In the genomic region with DNA sequence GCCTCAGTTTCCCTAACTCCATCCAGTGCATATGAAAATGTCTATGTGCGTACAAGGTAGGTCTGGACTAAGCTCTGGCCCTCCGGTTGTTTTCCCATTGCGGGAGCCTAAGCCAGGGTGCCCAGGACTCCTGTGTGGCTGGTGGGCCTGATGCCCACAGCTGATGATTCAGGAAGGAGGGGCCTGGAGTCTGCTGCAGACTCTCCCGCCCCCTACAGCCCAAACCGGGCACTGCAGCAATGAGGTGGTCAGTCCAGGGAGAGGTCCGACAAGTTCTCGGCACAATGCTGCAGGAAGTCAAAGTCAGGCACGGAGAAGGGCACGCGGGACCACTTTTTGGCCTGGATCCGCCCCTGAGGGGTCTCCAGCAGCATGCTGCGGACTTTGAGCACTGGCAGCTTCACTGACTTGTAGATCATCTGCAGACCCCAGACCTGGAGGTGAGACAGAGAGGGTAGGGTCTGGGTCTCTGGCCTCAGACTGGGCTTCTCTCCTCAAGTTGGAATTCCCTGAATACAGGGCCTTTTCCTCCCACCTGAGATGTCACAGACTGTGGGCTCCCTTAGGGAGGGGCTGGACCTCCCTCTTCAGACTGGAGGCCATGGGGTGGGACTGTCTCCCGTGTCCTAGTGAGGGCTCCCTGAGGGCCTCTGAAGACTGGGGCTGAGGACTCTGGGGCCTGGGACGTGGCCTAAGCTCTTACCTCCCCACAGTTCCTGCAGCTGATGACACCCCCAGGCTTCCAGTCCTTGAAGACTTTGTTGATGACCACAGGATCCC, we compare ENCODE assay signal across 1 cellular context.
A peak's percentile ranks its signal among the peaks of the same experiment; 100 is the strongest.
TF ChIP-seq lines count a peak whose summit lies in the region.

No MANE protein-coding gene starts in this region.

TF ChIP-seq in K562, 482 proteins besides CTCF, POLR2A, EP300 and RAD21 (continues in another document):
- no peak for TF ChIP-seq SIRT6 (IDR thresholded peaks at IDR 0.05; ENCODE audit: low read depth, low read length)
- TF ChIP-seq ZBTB17 (CRISPR knock-in tag; IDR thresholded peaks at IDR 0.05), result no peak
- TF ChIP-seq PCBP1 (IDR thresholded peaks at IDR 0.05; ENCODE audit: low read depth, low read length, poor library complexity, severe bottlenecking), result no peak
- TF ChIP-seq CSDE1 (IDR thresholded peaks at IDR 0.05), result no peak
- TF ChIP-seq GABPB2 (CRISPR knock-in tag; conservative IDR thresholded peaks at IDR 0.05), result no peak
- no peak for TF ChIP-seq HOXB6 (CRISPR knock-in tag; IDR thresholded peaks at IDR 0.05; ENCODE audit: borderline replicate concordance)
- no peak for TF ChIP-seq TAF15 (IDR thresholded peaks at IDR 0.05; ENCODE audit: low read depth, low read length)
- TF ChIP-seq TARDBP (IDR thresholded peaks at IDR 0.05), result peak; percentile 72; the same call in 1 of the 2 replicates
- no peak for TF ChIP-seq PTRF (tag; IDR thresholded peaks at IDR 0.05)
- TF ChIP-seq KLF16 (IDR thresholded peaks at IDR 0.05), result peak; percentile 69; the same call in 1 of the 2 replicates
- peak; percentile 22; the same call in 1 of the 2 replicates for TF ChIP-seq ZBTB7A (IDR thresholded peaks at IDR 0.05; ENCODE audit: borderline replicate concordance, control insufficient read depth, low read depth, low read length)
- TF ChIP-seq FUS (optimal IDR thresholded peaks at IDR 0.05; ENCODE audit: low read depth, low read length), result no peak
- TF ChIP-seq, protein P1, sequence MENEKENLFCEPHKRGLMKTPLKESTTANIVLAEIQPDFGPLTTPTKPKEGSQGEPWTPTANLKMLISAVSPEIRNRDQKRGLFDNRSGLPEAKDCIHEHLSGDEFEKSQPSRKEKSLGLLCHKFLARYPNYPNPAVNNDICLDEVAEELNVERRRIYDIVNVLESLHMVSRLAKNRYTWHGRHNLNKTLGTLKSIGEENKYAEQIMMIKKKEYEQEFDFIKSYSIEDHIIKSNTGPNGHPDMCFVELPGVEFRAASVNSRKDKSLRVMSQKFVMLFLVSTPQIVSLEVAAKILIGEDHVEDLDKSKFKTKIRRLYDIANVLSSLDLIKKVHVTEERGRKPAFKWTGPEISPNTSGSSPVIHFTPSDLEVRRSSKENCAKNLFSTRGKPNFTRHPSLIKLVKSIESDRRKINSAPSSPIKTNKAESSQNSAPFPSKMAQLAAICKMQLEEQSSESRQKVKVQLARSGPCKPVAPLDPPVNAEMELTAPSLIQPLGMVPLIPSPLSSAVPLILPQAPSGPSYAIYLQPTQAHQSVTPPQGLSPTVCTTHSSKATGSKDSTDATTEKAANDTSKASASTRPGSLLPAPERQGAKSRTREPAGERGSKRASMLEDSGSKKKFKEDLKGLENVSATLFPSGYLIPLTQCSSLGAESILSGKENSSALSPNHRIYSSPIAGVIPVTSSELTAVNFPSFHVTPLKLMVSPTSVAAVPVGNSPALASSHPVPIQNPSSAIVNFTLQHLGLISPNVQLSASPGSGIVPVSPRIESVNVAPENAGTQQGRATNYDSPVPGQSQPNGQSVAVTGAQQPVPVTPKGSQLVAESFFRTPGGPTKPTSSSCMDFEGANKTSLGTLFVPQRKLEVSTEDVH (IDR thresholded peaks at IDR 0.05; ENCODE audit: low read depth, partially characterized antibody), result no peak
- TF ChIP-seq ZNF431 (CRISPR knock-in tag; IDR thresholded peaks at IDR 0.05), result no peak
- TF ChIP-seq DEAF1 (CRISPR knock-in tag; IDR thresholded peaks at IDR 0.05), result peak; percentile 63; the same call in 1 of the 2 replicates
- no peak for TF ChIP-seq YY1 (IDR thresholded peaks at IDR 0.05; ENCODE audit: borderline replicate concordance in 1 of 3, control insufficient read depth in 1 of 3, extremely low read depth in 1 of 3, insufficient read depth in 3 of 3, insufficient read length in 1 of 3, insufficient replicate concordance in 2 of 3, low read depth in 1 of 3, low read length in 2 of 3)
- no peak for TF ChIP-seq RBM15 (IDR thresholded peaks at IDR 0.05; ENCODE audit: insufficient read depth, low read length)
- no peak for TF ChIP-seq GTF3C2 (IDR thresholded peaks at IDR 0.05; ENCODE audit: borderline replicate concordance, extremely low read depth, insufficient read length)
- no peak for TF ChIP-seq PHB (CRISPR knock-in tag; IDR thresholded peaks at IDR 0.05)
- TF ChIP-seq POLR3A (IDR thresholded peaks at IDR 0.05; ENCODE audit: borderline replicate concordance, extremely low read depth, insufficient read depth, insufficient read length), result no peak
- TF ChIP-seq, protein P2, sequence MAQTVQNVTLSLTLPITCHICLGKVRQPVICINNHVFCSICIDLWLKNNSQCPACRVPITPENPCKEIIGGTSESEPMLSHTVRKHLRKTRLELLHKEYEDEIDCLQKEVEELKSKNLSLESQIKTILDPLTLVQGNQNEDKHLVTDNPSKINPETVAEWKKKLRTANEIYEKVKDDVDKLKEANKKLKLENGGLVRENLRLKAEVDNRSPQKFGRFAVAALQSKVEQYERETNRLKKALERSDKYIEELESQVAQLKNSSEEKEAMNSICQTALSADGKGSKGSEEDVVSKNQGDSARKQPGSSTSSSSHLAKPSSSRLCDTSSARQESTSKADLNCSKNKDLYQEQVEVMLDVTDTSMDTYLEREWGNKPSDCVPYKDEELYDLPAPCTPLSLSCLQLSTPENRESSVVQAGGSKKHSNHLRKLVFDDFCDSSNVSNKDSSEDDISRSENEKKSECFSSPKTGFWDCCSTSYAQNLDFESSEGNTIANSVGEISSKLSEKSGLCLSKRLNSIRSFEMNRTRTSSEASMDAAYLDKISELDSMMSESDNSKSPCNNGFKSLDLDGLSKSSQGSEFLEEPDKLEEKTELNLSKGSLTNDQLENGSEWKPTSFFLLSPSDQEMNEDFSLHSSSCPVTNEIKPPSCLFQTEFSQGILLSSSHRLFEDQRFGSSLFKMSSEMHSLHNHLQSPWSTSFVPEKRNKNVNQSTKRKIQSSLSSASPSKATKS (CRISPR knock-in tag; IDR thresholded peaks at IDR 0.05), result no peak
- TF ChIP-seq SRSF1 (IDR thresholded peaks at IDR 0.05; ENCODE audit: low read depth, low read length), result no peak
- TF ChIP-seq, protein P3, sequence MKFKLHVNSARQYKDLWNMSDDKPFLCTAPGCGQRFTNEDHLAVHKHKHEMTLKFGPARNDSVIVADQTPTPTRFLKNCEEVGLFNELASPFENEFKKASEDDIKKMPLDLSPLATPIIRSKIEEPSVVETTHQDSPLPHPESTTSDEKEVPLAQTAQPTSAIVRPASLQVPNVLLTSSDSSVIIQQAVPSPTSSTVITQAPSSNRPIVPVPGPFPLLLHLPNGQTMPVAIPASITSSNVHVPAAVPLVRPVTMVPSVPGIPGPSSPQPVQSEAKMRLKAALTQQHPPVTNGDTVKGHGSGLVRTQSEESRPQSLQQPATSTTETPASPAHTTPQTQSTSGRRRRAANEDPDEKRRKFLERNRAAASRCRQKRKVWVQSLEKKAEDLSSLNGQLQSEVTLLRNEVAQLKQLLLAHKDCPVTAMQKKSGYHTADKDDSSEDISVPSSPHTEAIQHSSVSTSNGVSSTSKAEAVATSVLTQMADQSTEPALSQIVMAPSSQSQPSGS (CRISPR knock-in tag; IDR thresholded peaks at IDR 0.05), result no peak
- TF ChIP-seq ZNF3 (CRISPR knock-in tag; IDR thresholded peaks at IDR 0.05), result no peak
- TF ChIP-seq, protein P4, sequence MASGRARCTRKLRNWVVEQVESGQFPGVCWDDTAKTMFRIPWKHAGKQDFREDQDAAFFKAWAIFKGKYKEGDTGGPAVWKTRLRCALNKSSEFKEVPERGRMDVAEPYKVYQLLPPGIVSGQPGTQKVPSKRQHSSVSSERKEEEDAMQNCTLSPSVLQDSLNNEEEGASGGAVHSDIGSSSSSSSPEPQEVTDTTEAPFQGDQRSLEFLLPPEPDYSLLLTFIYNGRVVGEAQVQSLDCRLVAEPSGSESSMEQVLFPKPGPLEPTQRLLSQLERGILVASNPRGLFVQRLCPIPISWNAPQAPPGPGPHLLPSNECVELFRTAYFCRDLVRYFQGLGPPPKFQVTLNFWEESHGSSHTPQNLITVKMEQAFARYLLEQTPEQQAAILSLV (tag; IDR thresholded peaks at IDR 0.05), result no peak
- TF ChIP-seq ZNF408 (CRISPR knock-in tag; IDR thresholded peaks at IDR 0.05; ENCODE audit: low read depth), result no peak
- TF ChIP-seq BMI1 (IDR thresholded peaks at IDR 0.05; ENCODE audit: low read length), result no peak
- TF ChIP-seq SMARCA5 (IDR thresholded peaks at IDR 0.05), result no peak
- no peak for TF ChIP-seq CBFA2T3 (IDR thresholded peaks at IDR 0.05)
- TF ChIP-seq, protein P5, sequence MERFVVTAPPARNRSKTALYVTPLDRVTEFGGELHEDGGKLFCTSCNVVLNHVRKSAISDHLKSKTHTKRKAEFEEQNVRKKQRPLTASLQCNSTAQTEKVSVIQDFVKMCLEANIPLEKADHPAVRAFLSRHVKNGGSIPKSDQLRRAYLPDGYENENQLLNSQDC (CRISPR knock-in tag; IDR thresholded peaks at IDR 0.05), result no peak
- TF ChIP-seq TFAM (CRISPR knock-in tag; conservative IDR thresholded peaks at IDR 0.05), result no peak
- TF ChIP-seq, protein P6, sequence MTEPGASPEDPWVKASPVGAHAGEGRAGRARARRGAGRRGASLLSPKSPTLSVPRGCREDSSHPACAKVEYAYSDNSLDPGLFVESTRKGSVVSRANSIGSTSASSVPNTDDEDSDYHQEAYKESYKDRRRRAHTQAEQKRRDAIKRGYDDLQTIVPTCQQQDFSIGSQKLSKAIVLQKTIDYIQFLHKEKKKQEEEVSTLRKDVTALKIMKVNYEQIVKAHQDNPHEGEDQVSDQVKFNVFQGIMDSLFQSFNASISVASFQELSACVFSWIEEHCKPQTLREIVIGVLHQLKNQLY (CRISPR knock-in tag; conservative IDR thresholded peaks at IDR 0.05), result no peak
- TF ChIP-seq POLR2G (IDR thresholded peaks at IDR 0.05; ENCODE audit: low read depth, low read length), result no peak
- TF ChIP-seq NCOA2 (IDR thresholded peaks at IDR 0.05; ENCODE audit: partially characterized antibody in 2 of 2), result no peak
- TF ChIP-seq ARID2 (IDR thresholded peaks at IDR 0.05), result peak; percentile 80; the same call in 1 of the 2 replicates
- no peak; the same call in 1 of the 2 replicates for TF ChIP-seq NR2C2 (CRISPR knock-in tag; IDR thresholded peaks at IDR 0.05)
- no peak for TF ChIP-seq NR2C2 (tag; IDR thresholded peaks at IDR 0.05)
- peak; percentile 42; the same call in 1 of the 2 replicates for TF ChIP-seq CREM (IDR thresholded peaks at IDR 0.05; ENCODE audit: low read depth)
- no peak for TF ChIP-seq KLF6 (CRISPR knock-in tag; IDR thresholded peaks at IDR 0.05; ENCODE audit: borderline replicate concordance)
- TF ChIP-seq, protein P7, sequence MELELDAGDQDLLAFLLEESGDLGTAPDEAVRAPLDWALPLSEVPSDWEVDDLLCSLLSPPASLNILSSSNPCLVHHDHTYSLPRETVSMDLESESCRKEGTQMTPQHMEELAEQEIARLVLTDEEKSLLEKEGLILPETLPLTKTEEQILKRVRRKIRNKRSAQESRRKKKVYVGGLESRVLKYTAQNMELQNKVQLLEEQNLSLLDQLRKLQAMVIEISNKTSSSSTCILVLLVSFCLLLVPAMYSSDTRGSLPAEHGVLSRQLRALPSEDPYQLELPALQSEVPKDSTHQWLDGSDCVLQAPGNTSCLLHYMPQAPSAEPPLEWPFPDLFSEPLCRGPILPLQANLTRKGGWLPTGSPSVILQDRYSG (tag; conservative IDR thresholded peaks at IDR 0.05; ENCODE audit: low read depth), result no peak
- TF ChIP-seq STAG1 (CRISPR knock-in tag; IDR thresholded peaks at IDR 0.05; ENCODE audit: borderline replicate concordance), result peak; percentile 63; the same call in 1 of the 2 replicates
- no peak for TF ChIP-seq PRMT5 (CRISPR knock-in tag; IDR thresholded peaks at IDR 0.05)
- TF ChIP-seq MYC (IDR thresholded peaks at IDR 0.05; ENCODE audit: low read depth, low read length), result 0 out of 2 replicates have a peak, but pooled peaks have one; percentile 18
- no peak for TF ChIP-seq MYC (CRISPR knock-in tag; IDR thresholded peaks at IDR 0.05; ENCODE audit: borderline replicate concordance, low read depth)
- no peak for TF ChIP-seq STAT6 (CRISPR knock-in tag; IDR thresholded peaks at IDR 0.05)
- TF ChIP-seq CREBBP (IDR thresholded peaks at IDR 0.05; ENCODE audit: low read depth, low read length), result no peak
